ENCODE assay signal across 1 cellular context in genomic region chr10:74924251-74924954, GRCh38.
TF ChIP-seq lines count a peak whose summit lies in the region.

No MANE protein-coding gene starts in this region.

TF ChIP-seq in HEK293, 187 proteins besides CTCF, POLR2A, EP300 and RAD21 (continued from another document):
- TF ChIP-seq, protein P1, sequence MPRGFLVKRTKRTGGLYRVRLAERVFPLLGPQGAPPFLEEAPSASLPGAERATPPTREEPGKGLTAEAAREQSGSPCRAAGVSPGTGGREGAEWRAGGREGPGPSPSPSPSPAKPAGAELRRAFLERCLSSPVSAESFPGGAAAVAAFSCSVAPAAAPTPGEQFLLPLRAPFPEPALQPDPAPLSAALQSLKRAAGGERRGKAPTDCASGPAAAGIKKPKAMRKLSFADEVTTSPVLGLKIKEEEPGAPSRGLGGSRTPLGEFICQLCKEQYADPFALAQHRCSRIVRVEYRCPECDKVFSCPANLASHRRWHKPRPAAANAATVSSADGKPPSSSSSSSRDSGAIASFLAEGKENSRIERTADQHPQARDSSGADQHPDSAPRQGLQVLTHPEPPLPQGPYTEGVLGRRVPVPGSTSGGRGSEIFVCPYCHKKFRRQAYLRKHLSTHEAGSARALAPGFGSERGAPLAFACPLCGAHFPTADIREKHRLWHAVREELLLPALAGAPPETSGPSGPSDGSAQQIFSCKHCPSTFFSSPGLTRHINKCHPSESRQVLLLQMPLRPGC (tag by site-specific recombination; IDR thresholded peaks at IDR 0.05): peak; percentile 96
- TF ChIP-seq IKZF3 (tag by site-specific recombination; IDR thresholded peaks at IDR 0.05) (peak; percentile 85), REST (tag by site-specific recombination; IDR thresholded peaks at IDR 0.05) (no peak), SP7 (tag by site-specific recombination; IDR thresholded peaks at IDR 0.05) (peak; percentile 95), ZNF2 (tag by site-specific recombination; IDR thresholded peaks at IDR 0.05) (no peak), ZNF302 (tag by site-specific recombination; IDR thresholded peaks at IDR 0.05; ENCODE audit: low read depth) (no peak), ATF2 (tag by site-specific recombination; IDR thresholded peaks at IDR 0.05; ENCODE audit: low read depth) (0 out of 2 replicates have a peak, but pooled peaks have one; percentile 6), ZNF366 (tag by site-specific recombination; conservative IDR thresholded peaks at IDR 0.05) (peak; percentile 35), ZNF830 (tag by site-specific recombination; IDR thresholded peaks at IDR 0.05; ENCODE audit: low read depth) (no peak), FEZF1 (tag by site-specific recombination; IDR thresholded peaks at IDR 0.05) (peak; percentile 53; the same call in 1 of the 2 replicates), ZNF10 (tag by site-specific recombination; IDR thresholded peaks at IDR 0.05) (peak; percentile 50; the same call in 1 of the 2 replicates), ZNF398 (tag by site-specific recombination; IDR thresholded peaks at IDR 0.05) (no peak), ZNF660 (tag by site-specific recombination; IDR thresholded peaks at IDR 0.05) (peak; percentile 89; the same call in 1 of the 2 replicates), ZBTB17 (tag by site-specific recombination; IDR thresholded peaks at IDR 0.05) (no peak), OSR2 (tag by site-specific recombination; IDR thresholded peaks at IDR 0.05) (peak; percentile 77; the same call in 1 of the 2 replicates), ZNF324 (tag by site-specific recombination; IDR thresholded peaks at IDR 0.05) (0 out of 2 replicates have a peak, but pooled peaks have one; percentile 31), ZNF155 (tag by site-specific recombination; IDR thresholded peaks at IDR 0.05) (no peak), WT1 (tag by site-specific recombination; IDR thresholded peaks at IDR 0.05) (peak; percentile 81), PRDM10 (tag by site-specific recombination; IDR thresholded peaks at IDR 0.05) (peak; percentile 76), GLIS1 (tag by site-specific recombination; IDR thresholded peaks at IDR 0.05) (no peak), ZNF473 (tag by site-specific recombination; IDR thresholded peaks at IDR 0.05) (no peak), SP2 (tag by site-specific recombination; IDR thresholded peaks at IDR 0.05) (no peak), ZSCAN30 (tag by site-specific recombination; IDR thresholded peaks at IDR 0.05) (peak; percentile 57; the same call in 1 of the 2 replicates)
- TF ChIP-seq, protein P2, sequence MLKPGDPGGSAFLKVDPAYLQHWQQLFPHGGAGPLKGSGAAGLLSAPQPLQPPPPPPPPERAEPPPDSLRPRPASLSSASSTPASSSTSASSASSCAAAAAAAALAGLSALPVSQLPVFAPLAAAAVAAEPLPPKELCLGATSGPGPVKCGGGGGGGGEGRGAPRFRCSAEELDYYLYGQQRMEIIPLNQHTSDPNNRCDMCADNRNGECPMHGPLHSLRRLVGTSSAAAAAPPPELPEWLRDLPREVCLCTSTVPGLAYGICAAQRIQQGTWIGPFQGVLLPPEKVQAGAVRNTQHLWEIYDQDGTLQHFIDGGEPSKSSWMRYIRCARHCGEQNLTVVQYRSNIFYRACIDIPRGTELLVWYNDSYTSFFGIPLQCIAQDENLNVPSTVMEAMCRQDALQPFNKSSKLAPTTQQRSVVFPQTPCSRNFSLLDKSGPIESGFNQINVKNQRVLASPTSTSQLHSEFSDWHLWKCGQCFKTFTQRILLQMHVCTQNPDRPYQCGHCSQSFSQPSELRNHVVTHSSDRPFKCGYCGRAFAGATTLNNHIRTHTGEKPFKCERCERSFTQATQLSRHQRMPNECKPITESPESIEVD (tag by site-specific recombination; IDR thresholded peaks at IDR 0.05): peak; percentile 79
- TF ChIP-seq, protein P3, sequence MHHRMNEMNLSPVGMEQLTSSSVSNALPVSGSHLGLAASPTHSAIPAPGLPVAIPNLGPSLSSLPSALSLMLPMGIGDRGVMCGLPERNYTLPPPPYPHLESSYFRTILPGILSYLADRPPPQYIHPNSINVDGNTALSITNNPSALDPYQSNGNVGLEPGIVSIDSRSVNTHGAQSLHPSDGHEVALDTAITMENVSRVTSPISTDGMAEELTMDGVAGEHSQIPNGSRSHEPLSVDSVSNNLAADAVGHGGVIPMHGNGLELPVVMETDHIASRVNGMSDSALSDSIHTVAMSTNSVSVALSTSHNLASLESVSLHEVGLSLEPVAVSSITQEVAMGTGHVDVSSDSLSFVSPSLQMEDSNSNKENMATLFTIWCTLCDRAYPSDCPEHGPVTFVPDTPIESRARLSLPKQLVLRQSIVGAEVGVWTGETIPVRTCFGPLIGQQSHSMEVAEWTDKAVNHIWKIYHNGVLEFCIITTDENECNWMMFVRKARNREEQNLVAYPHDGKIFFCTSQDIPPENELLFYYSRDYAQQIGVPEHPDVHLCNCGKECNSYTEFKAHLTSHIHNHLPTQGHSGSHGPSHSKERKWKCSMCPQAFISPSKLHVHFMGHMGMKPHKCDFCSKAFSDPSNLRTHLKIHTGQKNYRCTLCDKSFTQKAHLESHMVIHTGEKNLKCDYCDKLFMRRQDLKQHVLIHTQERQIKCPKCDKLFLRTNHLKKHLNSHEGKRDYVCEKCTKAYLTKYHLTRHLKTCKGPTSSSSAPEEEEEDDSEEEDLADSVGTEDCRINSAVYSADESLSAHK (tag by site-specific recombination; IDR thresholded peaks at IDR 0.05): peak; percentile 41; the same call in 1 of the 2 replicates
- TF ChIP-seq, protein P4, sequence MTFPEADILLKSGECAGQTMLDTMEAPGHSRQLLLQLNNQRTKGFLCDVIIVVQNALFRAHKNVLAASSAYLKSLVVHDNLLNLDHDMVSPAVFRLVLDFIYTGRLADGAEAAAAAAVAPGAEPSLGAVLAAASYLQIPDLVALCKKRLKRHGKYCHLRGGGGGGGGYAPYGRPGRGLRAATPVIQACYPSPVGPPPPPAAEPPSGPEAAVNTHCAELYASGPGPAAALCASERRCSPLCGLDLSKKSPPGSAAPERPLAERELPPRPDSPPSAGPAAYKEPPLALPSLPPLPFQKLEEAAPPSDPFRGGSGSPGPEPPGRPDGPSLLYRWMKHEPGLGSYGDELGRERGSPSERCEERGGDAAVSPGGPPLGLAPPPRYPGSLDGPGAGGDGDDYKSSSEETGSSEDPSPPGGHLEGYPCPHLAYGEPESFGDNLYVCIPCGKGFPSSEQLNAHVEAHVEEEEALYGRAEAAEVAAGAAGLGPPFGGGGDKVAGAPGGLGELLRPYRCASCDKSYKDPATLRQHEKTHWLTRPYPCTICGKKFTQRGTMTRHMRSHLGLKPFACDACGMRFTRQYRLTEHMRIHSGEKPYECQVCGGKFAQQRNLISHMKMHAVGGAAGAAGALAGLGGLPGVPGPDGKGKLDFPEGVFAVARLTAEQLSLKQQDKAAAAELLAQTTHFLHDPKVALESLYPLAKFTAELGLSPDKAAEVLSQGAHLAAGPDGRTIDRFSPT (tag by site-specific recombination; IDR thresholded peaks at IDR 0.05): peak; percentile 58; the same call in 1 of the 2 replicates
- TF ChIP-seq, protein P5, sequence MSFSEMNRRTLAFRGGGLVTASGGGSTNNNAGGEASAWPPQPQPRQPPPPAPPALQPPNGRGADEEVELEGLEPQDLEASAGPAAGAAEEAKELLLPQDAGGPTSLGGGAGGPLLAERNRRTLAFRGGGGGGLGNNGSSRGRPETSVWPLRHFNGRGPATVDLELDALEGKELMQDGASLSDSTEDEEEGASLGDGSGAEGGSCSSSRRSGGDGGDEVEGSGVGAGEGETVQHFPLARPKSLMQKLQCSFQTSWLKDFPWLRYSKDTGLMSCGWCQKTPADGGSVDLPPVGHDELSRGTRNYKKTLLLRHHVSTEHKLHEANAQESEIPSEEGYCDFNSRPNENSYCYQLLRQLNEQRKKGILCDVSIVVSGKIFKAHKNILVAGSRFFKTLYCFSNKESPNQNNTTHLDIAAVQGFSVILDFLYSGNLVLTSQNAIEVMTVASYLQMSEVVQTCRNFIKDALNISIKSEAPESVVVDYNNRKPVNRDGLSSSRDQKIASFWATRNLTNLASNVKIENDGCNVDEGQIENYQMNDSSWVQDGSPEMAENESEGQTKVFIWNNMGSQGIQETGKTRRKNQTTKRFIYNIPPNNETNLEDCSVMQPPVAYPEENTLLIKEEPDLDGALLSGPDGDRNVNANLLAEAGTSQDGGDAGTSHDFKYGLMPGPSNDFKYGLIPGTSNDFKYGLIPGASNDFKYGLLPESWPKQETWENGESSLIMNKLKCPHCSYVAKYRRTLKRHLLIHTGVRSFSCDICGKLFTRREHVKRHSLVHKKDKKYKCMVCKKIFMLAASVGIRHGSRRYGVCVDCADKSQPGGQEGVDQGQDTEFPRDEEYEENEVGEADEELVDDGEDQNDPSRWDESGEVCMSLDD (tag by site-specific recombination; IDR thresholded peaks at IDR 0.05): no peak
